ENCODE assay signal across 8 cellular contexts in genomic region chr17:15490634-15491261, GRCh38. TPM values are rescaled to one million over a fixed set of nuclear protein-coding genes. Genes with fewer than 3 reads are reported as not detected.
DNase-seq lines count a peak whose midpoint lies in the region; ATAC-seq and TF ChIP-seq lines count a peak whose summit lies in the region.

No MANE protein-coding gene starts in this region.

- peak overlapping the region; percentile 42 for H3K27ac Mint-ChIP-seq in endodermal cell

- DNase-seq in NB4 (ENCODE audit: low read depth) (peak; percentile 14), endodermal cell (peak; percentile 96), mesenchymal stem cell (peak; percentile 93), uterus (peak; percentile 28 to 69), NCI-H2029 (lab: John Stamatoyannopoulos, UW) (no peak), RPMI8226 (no peak)

- no peak for TF ChIP-seq POLR2A in NB4 (IDR thresholded peaks at IDR 0.05; ENCODE audit: extremely low read depth, insufficient read length)
- TF ChIP-seq POLR2A in uterus (IDR thresholded peaks at IDR 0.05) = no peak

- peaks cover 2% of the 10 kb centered on the region for H3K79me1 ChIP-seq in mesenchymal stem cell (replicated peaks; ENCODE audit: low read length, poor library complexity, severe bottlenecking)

- H2BK5ac ChIP-seq in mesenchymal stem cell (ENCODE audit: low read depth, low read length, poor library complexity, severe bottlenecking) = no peak overlapping the region

- intact Hi-C loops in uterus (cut with DNase I; ENCODE audit: low total_unique reads) = no loop called here

- no peak overlapping the region for H3K4ac ChIP-seq in mesenchymal stem cell (ENCODE audit: low read depth in 1 of 2, low read length in 2 of 2)

- H2AFZ ChIP-seq in mesenchymal stem cell (ENCODE audit: low read depth, low read length) = peak overlapping the region; percentile 3

- H3K9me3 ChIP-seq in BLaER1 = no peaks in the 10 kb centered on the region
- peaks cover 8% of the 10 kb centered on the region for H3K9me3 ChIP-seq in endodermal cell (ENCODE audit: control insufficient read depth, low read length)
- no peaks in the 10 kb centered on the region for H3K9me3 ChIP-seq in mesenchymal stem cell (ENCODE audit: control insufficient read depth, low read length)
- H3K9me3 ChIP-seq in uterus = no peaks in the 10 kb centered on the region

- H3K27me3 ChIP-seq in BLaER1 = no peaks in the 10 kb centered on the region
- H3K27me3 ChIP-seq in endodermal cell (ENCODE audit: control insufficient read depth, insufficient read depth, low read length, poor library complexity, severe bottlenecking) = no peaks in the 10 kb centered on the region
- no peaks in the 10 kb centered on the region for H3K27me3 ChIP-seq in mesenchymal stem cell (ENCODE audit: control insufficient read depth in 1 of 2, insufficient read depth in 1 of 2, low read length in 2 of 2)
- no peaks in the 10 kb centered on the region for H3K27me3 ChIP-seq in uterus

- no peak overlapping the region for H4K91ac ChIP-seq in mesenchymal stem cell (ENCODE audit: low read length)

- peak overlapping the region; percentile 14; the same call in 1 of the 2 replicates for H3K27ac ChIP-seq in BLaER1
- peak overlapping the region; percentile 76 for H3K27ac ChIP-seq in endodermal cell (ENCODE audit: low read depth, low read length)
- peak overlapping the region; percentile 31 for H3K27ac ChIP-seq in mesenchymal stem cell (ENCODE audit: low read length, poor library complexity, severe bottlenecking)
- peak overlapping the region; percentile 48 to 50 for H3K27ac ChIP-seq in uterus

- ATAC-seq in HG02678 (IDR thresholded peaks at IDR 0.05; ENCODE audit: unreplicated experiment) = no peak

- H3K4me3 Mint-ChIP-seq in endodermal cell = no peak overlapping the region

- H3K9me3 Mint-ChIP-seq in endodermal cell = no peaks in the 10 kb centered on the region

- no peak overlapping the region for H3K23ac ChIP-seq in mesenchymal stem cell (ENCODE audit: low read length in 2 of 2)

- peaks cover 12% of the 10 kb centered on the region for H3K4me1 Mint-ChIP-seq in endodermal cell

- no peak overlapping the region for H2AK5ac ChIP-seq in mesenchymal stem cell (ENCODE audit: low read length, severe bottlenecking)

- 37 to 70% methylated on average over 11 of the region's 11 CpGs for WGBS in endodermal cell (ENCODE audit: insufficient coverage in 1 of 2, insufficient read length in 1 of 2), 2 experiments
- 4% methylated on average over 10 of the region's 11 CpGs for WGBS in mesenchymal stem cell

- H3K27me3 Mint-ChIP-seq in endodermal cell (ENCODE audit: insufficient read depth) = no peaks in the 10 kb centered on the region

- peaks cover 75% of the 10 kb centered on the region for H3K36me3 Mint-ChIP-seq in endodermal cell (ENCODE audit: low read depth)

- H3K14ac ChIP-seq in mesenchymal stem cell (ENCODE audit: low read length in 2 of 2) = no peak overlapping the region

- H4K20me1 ChIP-seq in BLaER1 = no peaks in the 10 kb centered on the region

- peak overlapping the region; percentile 16 for H4K8ac ChIP-seq in mesenchymal stem cell (ENCODE audit: low read length)

- H3K36me3 ChIP-seq in BLaER1 (no peaks in the 10 kb centered on the region), endodermal cell (ENCODE audit: control insufficient read depth, insufficient read depth, low read length) (peaks cover 85% of the 10 kb centered on the region), mesenchymal stem cell (ENCODE audit: control insufficient read depth in 1 of 2, insufficient read depth in 2 of 2, low read depth in 1 of 2, low read length in 2 of 2) (peaks cover 0 to 10% of the 10 kb centered on the region in 2 experiments), uterus (no peaks in the 10 kb centered on the region)

- H3K4me1 ChIP-seq in BLaER1 (peaks cover 13% of the 10 kb centered on the region), endodermal cell (ENCODE audit: control insufficient read depth, insufficient read depth, low read length) (peaks cover 3% of the 10 kb centered on the region), mesenchymal stem cell (ENCODE audit: control insufficient read depth, insufficient read depth, low read depth, low read length) (peaks cover 5% of the 10 kb centered on the region), uterus (no peaks in the 10 kb centered on the region)

- H3K4me2 ChIP-seq in BLaER1 = peak overlapping the region; percentile 44
- no peak overlapping the region for H3K4me2 ChIP-seq in mesenchymal stem cell (ENCODE audit: low read length, poor library complexity, severe bottlenecking)

- H3K9ac ChIP-seq in BLaER1 = no peak overlapping the region
- H3K9ac ChIP-seq in endodermal cell (ENCODE audit: extremely low read depth, low read length, poor library complexity, severe bottlenecking) = no peak overlapping the region
- peak overlapping the region; percentile 89 for H3K9ac ChIP-seq in mesenchymal stem cell (ENCODE audit: low read length)

- H3K4me3 ChIP-seq in BLaER1 (no peak overlapping the region), NB4 (ENCODE audit: low read depth, low read length) (no peak overlapping the region), endodermal cell (ENCODE audit: low read length) (no peak overlapping the region), mesenchymal stem cell (ENCODE audit: insufficient read depth in 1 of 2, low read depth in 1 of 2, low read length in 2 of 2) (no peak overlapping the region), uterus (no peak overlapping the region)

- H3K18ac ChIP-seq in mesenchymal stem cell (ENCODE audit: low read depth in 1 of 2, low read length in 2 of 2) = peak overlapping the region in 1 of 2 experiments; percentile 11

- no peak overlapping the region for H2BK15ac ChIP-seq in mesenchymal stem cell (ENCODE audit: low read depth, poor library complexity, severe bottlenecking)

- H2BK12ac ChIP-seq in mesenchymal stem cell (ENCODE audit: low read length in 2 of 2) = peak overlapping the region in 1 of 2 experiments; percentile 33

- peak overlapping the region; percentile 51 for H2BK120ac ChIP-seq in mesenchymal stem cell (ENCODE audit: low read depth, low read length)

- no peak for TF ChIP-seq CTCF in NB4 (IDR thresholded peaks at IDR 0.05; ENCODE audit: low read depth, low read length)
- no peak for TF ChIP-seq CTCF in endodermal cell (conservative IDR thresholded peaks at IDR 0.05)
- no peak for TF ChIP-seq CTCF in uterus (IDR thresholded peaks at IDR 0.05)

RNA-seq across cellular contexts. Expression of gene CDRT4, which starts 23.3 kb away (rescaled TPM):
- total RNA-seq in endodermal cell (10 to 100 TPM; 16.4 to 39.7 TPM), uterus (10 to 100 TPM in 1 of 4 donors, 1 to 10 TPM in 2, under 1 TPM in 1; 0.29 to 22.8 (median 4.2) TPM)
- polyA plus RNA-seq in endodermal cell (2013, experiment 1 of 2) = 3.0 TPM
- 4.4 TPM for polyA plus RNA-seq in endodermal cell (2013, experiment 2 of 2)
- 3.5 TPM for polyA plus RNA-seq in mesenchymal stem cell (2013, experiment 1 of 2)
- 3.4 TPM for polyA plus RNA-seq in mesenchymal stem cell (2013, experiment 2 of 2)

Comparison
In these comparisons a context has a peak if more than half of its experiments do, and no peak if none do; other contexts are left out.
1. H3K27ac ChIP-seq: peak in every context shown above with its lines; median percentile 76 in endodermal cell; 49 in uterus; 31 in mesenchymal stem cell; 14 in BLaER1.
2. DNase-seq: peak in NB4 (single experiment), endodermal cell (single experiment), mesenchymal stem cell (single experiment) and uterus (2 of 2); none in NCI-H2029 (single experiment) and RPMI8226 (single experiment).